ENCODE assay signal across 8 cellular contexts in genomic region chr6:43476744-43477143, GRCh38. TPM values are rescaled to one million over a fixed set of nuclear protein-coding genes. Genes with fewer than 3 reads are reported as not detected.
DNase-seq lines count a peak whose midpoint lies in the region; ATAC-seq, FAIRE-seq and TF ChIP-seq lines count a peak whose summit lies in the region.

No MANE protein-coding gene starts in this region.

- ATAC-seq in HG03135 (IDR thresholded peaks at IDR 0.05; ENCODE audit: unreplicated experiment) (no peak), HG03095 (IDR thresholded peaks at IDR 0.05; ENCODE audit: unreplicated experiment) (no peak), HG03520 (IDR thresholded peaks at IDR 0.05; ENCODE audit: unreplicated experiment) (no peak)

- intact Hi-C loops in activated T-helper 1 cell treated with anti-CD3 and anti-CD28 coated beads, Interleukin-12 subunit alpha, Interleukin-12 subunit beta, Interleukin-2, Interleukin-4 antibody, amounts not matched to agents 30 ng/mL and 10 ng/mL and 1 ng/mL, durations not matched to agents 14 hours and 24 hours and 36 hours (cut with micrococcal nuclease), result loop anchor here (1.0 to 5.0 kb wide), 12 partner anchors 21 to 418 kb away; partner anchors contain the start of genes ABCC10, DLK2, GTPBP2 and KLC4
- intact Hi-C loops in kidney (cut with DNase I), result no loop called here
- intact Hi-C loops in tibial artery (cut with DNase I; ENCODE audit: low total_unique reads), result no loop called here

- H3K27ac ChIP-seq in kidney (ENCODE audit: low read depth in 2 of 2, low read length in 2 of 2) (no peak overlapping the region), tibial artery (peak overlapping the region; percentile 73 to 81)

- H3K27me3 ChIP-seq in tibial artery, result no peaks in the 10 kb centered on the region

- no peak for DNase-seq in activated T-cell treated with anti-CD3 and anti-CD28 coated beads, Interleukin-2, amount 50 U/mL, for 24 hours
- DNase-seq in activated T-cell treated with anti-CD3 and anti-CD28 coated beads, Interleukin-2, amount 50 U/mL, for 48 hours, result no peak
- no peak for DNase-seq in activated T-helper 1 cell treated with anti-CD3 and anti-CD28 coated beads, Interleukin-12 subunit alpha, Interleukin-12 subunit beta, Interleukin-2, Interleukin-4 antibody, amounts not matched to agents 30 ng/mL and 10 ng/mL and 1 ng/mL, durations not matched to agents 14 hours and 24 hours and 36 hours (ENCODE audit: low spot score)
- DNase-seq in kidney (no peak), tibial artery (no peak)

- H3K27me3 Mint-ChIP-seq in activated T-cell treated with anti-CD3 and anti-CD28 coated beads, Interleukin-2, amount 50 U/mL, for 24 hours, result no peaks in the 10 kb centered on the region
- no peaks in the 10 kb centered on the region for H3K27me3 Mint-ChIP-seq in activated T-helper 1 cell treated with anti-CD3 and anti-CD28 coated beads, Interleukin-12 subunit alpha, Interleukin-12 subunit beta, Interleukin-2, Interleukin-4 antibody, amounts not matched to agents 30 ng/mL and 10 ng/mL and 1 ng/mL, durations not matched to agents 14 hours and 24 hours and 36 hours (ENCODE audit: insufficient read depth)

- TF ChIP-seq CTCF in kidney (IDR thresholded peaks at IDR 0.05; ENCODE audit: borderline replicate concordance, extremely low read depth, insufficient read depth) (no peak), tibial artery (IDR thresholded peaks at IDR 0.05) (no peak)

- peaks cover 27% of the 10 kb centered on the region for H3K36me3 Mint-ChIP-seq in activated T-cell treated with anti-CD3 and anti-CD28 coated beads, Interleukin-2, amount 50 U/mL, for 24 hours (ENCODE audit: low read depth)
- peaks cover 4% of the 10 kb centered on the region for H3K36me3 Mint-ChIP-seq in activated T-helper 1 cell treated with anti-CD3 and anti-CD28 coated beads, Interleukin-12 subunit alpha, Interleukin-12 subunit beta, Interleukin-2, Interleukin-4 antibody, amounts not matched to agents 30 ng/mL and 10 ng/mL and 1 ng/mL, durations not matched to agents 14 hours and 24 hours and 36 hours (ENCODE audit: low read depth)

- peaks cover 6 to 11% of the 10 kb centered on the region in 2 donors for H3K4me1 ChIP-seq in kidney (ENCODE audit: control insufficient read depth in 1 of 2, insufficient read depth in 1 of 2, low read depth in 1 of 2, low read length in 2 of 2)
- peaks cover 0 to 27% (median 20%) of the 10 kb centered on the region in 4 donors for H3K4me1 ChIP-seq in tibial artery

- peak overlapping the region; percentile 95 for H3K4me3 Mint-ChIP-seq in activated T-cell treated with anti-CD3 and anti-CD28 coated beads, Interleukin-2, amount 50 U/mL, for 24 hours
- H3K4me3 Mint-ChIP-seq in activated T-helper 1 cell treated with anti-CD3 and anti-CD28 coated beads, Interleukin-12 subunit alpha, Interleukin-12 subunit beta, Interleukin-2, Interleukin-4 antibody, amounts not matched to agents 30 ng/mL and 10 ng/mL and 1 ng/mL, durations not matched to agents 14 hours and 24 hours and 36 hours, result peak overlapping the region; percentile 97

- peak overlapping the region; percentile 21 to 92 for H3K9ac ChIP-seq in kidney (ENCODE audit: low read length in 2 of 2)

- peaks cover 42% of the 10 kb centered on the region for H3K4me1 Mint-ChIP-seq in activated T-cell treated with anti-CD3 and anti-CD28 coated beads, Interleukin-2, amount 50 U/mL, for 24 hours (ENCODE audit: low read depth)
- H3K4me1 Mint-ChIP-seq in activated T-helper 1 cell treated with anti-CD3 and anti-CD28 coated beads, Interleukin-12 subunit alpha, Interleukin-12 subunit beta, Interleukin-2, Interleukin-4 antibody, amounts not matched to agents 30 ng/mL and 10 ng/mL and 1 ng/mL, durations not matched to agents 14 hours and 24 hours and 36 hours (ENCODE audit: low read depth), result peaks cover 31% of the 10 kb centered on the region

- FAIRE-seq in kidney (lab: Jason Lieb, UNC), result no peak

- H3K27ac Mint-ChIP-seq in activated T-cell treated with anti-CD3 and anti-CD28 coated beads, Interleukin-2, amount 50 U/mL, for 24 hours, result peak overlapping the region; percentile 91
- peak overlapping the region; percentile 79 for H3K27ac Mint-ChIP-seq in activated T-helper 1 cell treated with anti-CD3 and anti-CD28 coated beads, Interleukin-12 subunit alpha, Interleukin-12 subunit beta, Interleukin-2, Interleukin-4 antibody, amounts not matched to agents 30 ng/mL and 10 ng/mL and 1 ng/mL, durations not matched to agents 14 hours and 24 hours and 36 hours

- no peaks in the 10 kb centered on the region for H3K9me3 ChIP-seq in kidney (ENCODE audit: control insufficient read depth in 1 of 2, low read length in 2 of 2)
- H3K9me3 ChIP-seq in tibial artery, result no peaks in the 10 kb centered on the region

- no peaks in the 10 kb centered on the region for H3K9me3 Mint-ChIP-seq in activated T-cell treated with anti-CD3 and anti-CD28 coated beads, Interleukin-2, amount 50 U/mL, for 24 hours
- H3K9me3 Mint-ChIP-seq in activated T-helper 1 cell treated with anti-CD3 and anti-CD28 coated beads, Interleukin-12 subunit alpha, Interleukin-12 subunit beta, Interleukin-2, Interleukin-4 antibody, amounts not matched to agents 30 ng/mL and 10 ng/mL and 1 ng/mL, durations not matched to agents 14 hours and 24 hours and 36 hours, result no peaks in the 10 kb centered on the region

- H3K36me3 ChIP-seq in kidney (ENCODE audit: control insufficient read depth in 1 of 2, insufficient read depth in 2 of 2, low read length in 2 of 2) (no peaks in the 10 kb centered on the region), tibial artery (no peaks in the 10 kb centered on the region)

- H3K4me3 ChIP-seq in kidney (ENCODE audit: low read length in 2 of 2), result peak overlapping the region; percentile 68 to 78
- H3K4me3 ChIP-seq in tibial artery, result peak overlapping the region; percentile 59 to 71

RNA-seq across cellular contexts. Expression of gene TJAP1, which starts 0.6 kb away (rescaled TPM):
- 43.4 and 48.2 TPM in 2 replicates for total RNA-seq in activated T-helper 1 cell treated with anti-CD3 and anti-CD28 coated beads, Interleukin-12 subunit alpha, Interleukin-12 subunit beta, Interleukin-2, Interleukin-4 antibody, amounts not matched to agents 30 ng/mL and 10 ng/mL and 1 ng/mL, durations not matched to agents 14 hours and 24 hours and 36 hours
- 38.5 TPM for total RNA-seq in kidney
- 13.6 TPM for polyA plus RNA-seq in kidney (ENCODE audit: insufficient read depth, low read depth, low replicate concordance)

RNA-seq across cellular contexts. Expression of gene DLK2, which starts 21.4 kb away (rescaled TPM):
- 1.5 and 2.0 TPM in 2 replicates for total RNA-seq in activated T-helper 1 cell treated with anti-CD3 and anti-CD28 coated beads, Interleukin-12 subunit alpha, Interleukin-12 subunit beta, Interleukin-2, Interleukin-4 antibody, amounts not matched to agents 30 ng/mL and 10 ng/mL and 1 ng/mL, durations not matched to agents 14 hours and 24 hours and 36 hours
- 0.50 TPM for total RNA-seq in kidney
- polyA plus RNA-seq in kidney (ENCODE audit: insufficient read depth, low read depth, low replicate concordance), result not detected

RNA-seq across cellular contexts. Expression of gene LRRC73, which starts 33.4 kb away (rescaled TPM):
- 0.10 and 0.12 TPM in 2 replicates for total RNA-seq in activated T-helper 1 cell treated with anti-CD3 and anti-CD28 coated beads, Interleukin-12 subunit alpha, Interleukin-12 subunit beta, Interleukin-2, Interleukin-4 antibody, amounts not matched to agents 30 ng/mL and 10 ng/mL and 1 ng/mL, durations not matched to agents 14 hours and 24 hours and 36 hours
- total RNA-seq in kidney, result 1.5 TPM
- polyA plus RNA-seq in kidney (ENCODE audit: insufficient read depth, low read depth, low replicate concordance), result 4.6 TPM

RNA-seq across cellular contexts. Expression of gene YIPF3, which starts 40.0 kb away (rescaled TPM):
- 60.2 and 62.5 TPM in 2 replicates for total RNA-seq in activated T-helper 1 cell treated with anti-CD3 and anti-CD28 coated beads, Interleukin-12 subunit alpha, Interleukin-12 subunit beta, Interleukin-2, Interleukin-4 antibody, amounts not matched to agents 30 ng/mL and 10 ng/mL and 1 ng/mL, durations not matched to agents 14 hours and 24 hours and 36 hours
- total RNA-seq in kidney, result 107 TPM
- 114 TPM for polyA plus RNA-seq in kidney (ENCODE audit: insufficient read depth, low read depth, low replicate concordance)

RNA-seq across cellular contexts. Expression of gene POLR1C, which starts 40.1 kb away (rescaled TPM):
- total RNA-seq in activated T-helper 1 cell treated with anti-CD3 and anti-CD28 coated beads, Interleukin-12 subunit alpha, Interleukin-12 subunit beta, Interleukin-2, Interleukin-4 antibody, amounts not matched to agents 30 ng/mL and 10 ng/mL and 1 ng/mL, durations not matched to agents 14 hours and 24 hours and 36 hours, result 85.8 and 98.0 TPM in 2 replicates
- total RNA-seq in kidney, result 41.3 TPM
- 27.5 TPM for polyA plus RNA-seq in kidney (ENCODE audit: insufficient read depth, low read depth, low replicate concordance)

Comparison
In these comparisons a context has a peak if more than half of its experiments do, and no peak if none do; other contexts are left out.
1. H3K27ac ChIP-seq: peak in tibial artery (2 of 2); none in kidney (0 of 2).